Comparison of ENCODE assay signal across 19 cellular contexts in the genomic region with DNA sequence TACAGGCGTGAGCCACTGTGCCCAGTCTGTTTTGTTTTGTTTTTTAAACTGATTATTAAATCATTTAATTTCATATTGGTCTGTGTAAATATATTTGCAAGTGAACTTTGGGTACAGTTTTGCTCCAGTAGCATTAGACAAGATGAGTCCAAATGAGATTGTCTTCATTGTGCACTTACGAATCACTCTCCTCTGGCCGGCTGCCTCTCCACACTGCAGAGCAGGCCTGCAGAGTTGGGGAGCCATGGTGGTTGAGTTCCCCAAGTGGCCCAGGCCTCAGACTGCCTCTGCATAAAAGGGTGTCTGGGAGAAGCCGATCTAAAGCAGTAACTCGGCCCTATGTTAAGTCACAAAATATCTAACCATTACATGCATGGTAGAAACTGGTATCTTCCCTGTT.
"Had no signal": no experiment of that assay in that cellular context is flagged by ENCODE, and none has a peak within 500 bp of the region (broad histone marks: within the 10 kb centered on the region; RNA-seq: fewer than 3 reads in every experiment).

No MANE protein-coding gene starts in this region.

- H3K4me1 Mint-ChIP-seq: activated CD4-positive, alpha-beta T cell treated with anti-CD3 and anti-CD28 coated beads, Interleukin-2, amount 10 ng/mL, durations not matched to agents 24 days and 14 days; naive thymus-derived CD8-positive, alpha-beta T cell had no signal

- H3K9me3 Mint-ChIP-seq: activated CD4-positive, alpha-beta T cell treated with anti-CD3 and anti-CD28 coated beads, Interleukin-2, amount 10 ng/mL, durations not matched to agents 24 days and 14 days; activated CD8-positive, alpha-beta T cell treated with anti-CD3 and anti-CD28 coated beads for 36 hours; T-helper 1 cell treated with Interleukin-12 subunit alpha and Interleukin-12 subunit beta and Interleukin-4 antibody, amounts not matched to agents 30 μg/mL and 1 μg/mL, for 36 hours had no signal

- DNase-seq: activated CD4-positive, alpha-beta T cell treated with anti-CD3 and anti-CD28 coated beads, Interleukin-2, amount 10 ng/mL, durations not matched to agents 24 days and 14 days; activated CD8-positive, alpha-beta T cell treated with anti-CD3 and anti-CD28 coated beads for 36 hours; activated gamma-delta T cell treated with Interleukin-2 at 50 U/mL for 16 hours; activated T-cell treated with anti-CD3 and anti-CD28 coated beads, Interleukin-2, amount 50 U/mL, for 1 hour; central memory CD4-positive, alpha-beta T cell; dermis blood vessel endothelial cell; effector CD8-positive, alpha-beta T cell; foreskin melanocyte; naive thymus-derived CD8-positive, alpha-beta T cell; psoas muscle; stimulated activated CD4-positive, alpha-beta T cell treated with anti-CD3 and anti-CD28 coated beads, Interleukin-4, amount 100 ng/mL, for 24 hours; stimulated activated naive CD4-positive, alpha-beta T cell treated with Interleukin-2 at 50 U/mL for 16 hours; thyroid gland; upper lobe of right lung had no signal

- H3K27ac Mint-ChIP-seq: activated CD4-positive, alpha-beta T cell treated with anti-CD3 and anti-CD28 coated beads, Interleukin-2, amount 10 ng/mL, durations not matched to agents 24 days and 14 days; activated CD8-positive, alpha-beta T cell treated with anti-CD3 and anti-CD28 coated beads for 36 hours; activated naive CD4-positive, alpha-beta T cell treated with anti-CD3 and anti-CD28 coated beads, Interleukin-2, amount 50 U/mL, for 72 hours; naive thymus-derived CD8-positive, alpha-beta T cell; T-helper 1 cell treated with Interleukin-12 subunit alpha and Interleukin-12 subunit beta and Interleukin-4 antibody, amounts not matched to agents 30 μg/mL and 1 μg/mL, for 36 hours had no signal

- H3K4me3 ChIP-seq: adrenal gland, lung, psoas muscle, right atrium auricular region, thyroid gland, upper lobe of right lung had no signal

- H3K4me3 Mint-ChIP-seq: activated CD4-positive, alpha-beta T cell treated with anti-CD3 and anti-CD28 coated beads, Interleukin-2, amount 10 ng/mL, durations not matched to agents 24 days and 14 days; activated CD8-positive, alpha-beta T cell treated with anti-CD3 and anti-CD28 coated beads for 36 hours; naive thymus-derived CD8-positive, alpha-beta T cell; T-helper 1 cell treated with Interleukin-12 subunit alpha and Interleukin-12 subunit beta and Interleukin-4 antibody, amounts not matched to agents 30 μg/mL and 1 μg/mL, for 36 hours had no signal

- H3K9me3 ChIP-seq: adrenal gland, psoas muscle, right atrium auricular region, thyroid gland, upper lobe of right lung had no signal

- H3K4me1 ChIP-seq: psoas muscle, thyroid gland had no signal

- H3K27me3 ChIP-seq: adrenal gland, right atrium auricular region, thyroid gland, upper lobe of right lung had no signal

- H3K36me3 Mint-ChIP-seq: activated naive CD4-positive, alpha-beta T cell treated with anti-CD3 and anti-CD28 coated beads, Interleukin-2, amount 50 U/mL, for 72 hours; naive thymus-derived CD8-positive, alpha-beta T cell had no signal

- H3K27me3 Mint-ChIP-seq: activated CD4-positive, alpha-beta T cell treated with anti-CD3 and anti-CD28 coated beads, Interleukin-2, amount 10 ng/mL, durations not matched to agents 24 days and 14 days; activated CD8-positive, alpha-beta T cell treated with anti-CD3 and anti-CD28 coated beads for 36 hours; naive thymus-derived CD8-positive, alpha-beta T cell had no signal

- H3K27ac ChIP-seq: adrenal gland, psoas muscle, right atrium auricular region, thyroid gland, upper lobe of right lung had no signal
